Comparison of ENCODE assay signal across 1 cellular context in the genomic region with DNA sequence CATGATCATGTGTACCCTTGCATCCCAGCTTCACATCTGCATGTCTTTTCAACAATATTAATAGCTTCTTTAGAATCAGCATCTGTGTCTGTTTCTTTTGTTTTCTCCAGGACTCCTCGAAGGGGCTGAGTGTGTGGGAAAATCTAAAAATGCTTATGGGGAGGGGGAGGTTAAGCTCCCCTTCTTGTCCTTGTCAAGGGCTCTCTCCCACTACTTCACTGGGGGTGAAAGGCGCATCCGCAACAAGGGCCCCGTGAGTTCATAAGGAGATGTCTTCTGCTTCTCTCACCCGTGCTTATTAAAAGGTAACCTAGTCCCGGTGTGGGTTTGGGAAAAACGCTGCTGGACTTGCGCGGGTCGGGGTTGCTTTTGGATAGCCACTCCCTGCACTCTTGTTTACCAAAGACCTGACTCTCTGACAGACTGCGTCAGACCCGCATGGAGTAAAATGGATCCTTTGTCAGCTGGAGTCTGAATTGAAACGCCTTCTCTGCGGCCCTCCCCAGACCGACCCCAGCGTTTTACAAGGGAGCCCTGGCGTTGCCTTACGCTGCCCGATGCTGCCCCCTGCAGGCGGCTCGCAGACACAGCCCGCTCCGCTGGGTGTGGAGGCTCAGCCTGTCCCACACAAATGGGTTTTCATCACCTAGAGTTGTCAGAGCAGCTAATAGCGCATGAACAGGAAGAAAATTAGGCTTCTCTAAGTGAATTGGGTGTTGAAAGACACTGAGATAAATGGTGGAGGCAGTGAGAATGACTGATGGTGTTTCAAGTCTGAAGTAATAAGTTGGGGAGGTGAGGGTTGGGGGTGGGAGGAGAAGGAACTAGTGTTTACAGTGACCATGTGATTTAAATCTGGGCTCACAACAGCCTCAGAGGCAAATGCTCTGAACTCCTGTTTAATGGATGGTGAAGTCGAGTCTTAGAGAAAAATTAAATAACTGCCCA.
TF ChIP-seq lines count a peak whose summit lies in the region.

No MANE protein-coding gene starts in this region.

TF ChIP-seq in K562, 482 proteins besides CTCF, POLR2A, EP300 and RAD21 (continued from another document and continues in another):
- TF ChIP-seq STAT6 (CRISPR knock-in tag; IDR thresholded peaks at IDR 0.05), result 0 out of 2 replicates have a peak, but pooled peaks have one; percentile 53
- TF ChIP-seq, protein P1, sequence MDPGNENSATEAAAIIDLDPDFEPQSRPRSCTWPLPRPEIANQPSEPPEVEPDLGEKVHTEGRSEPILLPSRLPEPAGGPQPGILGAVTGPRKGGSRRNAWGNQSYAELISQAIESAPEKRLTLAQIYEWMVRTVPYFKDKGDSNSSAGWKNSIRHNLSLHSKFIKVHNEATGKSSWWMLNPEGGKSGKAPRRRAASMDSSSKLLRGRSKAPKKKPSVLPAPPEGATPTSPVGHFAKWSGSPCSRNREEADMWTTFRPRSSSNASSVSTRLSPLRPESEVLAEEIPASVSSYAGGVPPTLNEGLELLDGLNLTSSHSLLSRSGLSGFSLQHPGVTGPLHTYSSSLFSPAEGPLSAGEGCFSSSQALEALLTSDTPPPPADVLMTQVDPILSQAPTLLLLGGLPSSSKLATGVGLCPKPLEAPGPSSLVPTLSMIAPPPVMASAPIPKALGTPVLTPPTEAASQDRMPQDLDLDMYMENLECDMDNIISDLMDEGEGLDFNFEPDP (CRISPR knock-in tag; IDR thresholded peaks at IDR 0.05), result no peak
- no peak for TF ChIP-seq TCF15 (CRISPR knock-in tag; IDR thresholded peaks at IDR 0.05)
- no peak for TF ChIP-seq JUNB (CRISPR knock-in tag; conservative IDR thresholded peaks at IDR 0.05)
- no peak for TF ChIP-seq MYBL2 (IDR thresholded peaks at IDR 0.05; ENCODE audit: low read depth)
- TF ChIP-seq MYBL2 (CRISPR knock-in tag; IDR thresholded peaks at IDR 0.05; ENCODE audit: borderline replicate concordance), result no peak
- TF ChIP-seq VEZF1 (CRISPR knock-in tag; IDR thresholded peaks at IDR 0.05), result peak; percentile 54
- TF ChIP-seq, protein P2, sequence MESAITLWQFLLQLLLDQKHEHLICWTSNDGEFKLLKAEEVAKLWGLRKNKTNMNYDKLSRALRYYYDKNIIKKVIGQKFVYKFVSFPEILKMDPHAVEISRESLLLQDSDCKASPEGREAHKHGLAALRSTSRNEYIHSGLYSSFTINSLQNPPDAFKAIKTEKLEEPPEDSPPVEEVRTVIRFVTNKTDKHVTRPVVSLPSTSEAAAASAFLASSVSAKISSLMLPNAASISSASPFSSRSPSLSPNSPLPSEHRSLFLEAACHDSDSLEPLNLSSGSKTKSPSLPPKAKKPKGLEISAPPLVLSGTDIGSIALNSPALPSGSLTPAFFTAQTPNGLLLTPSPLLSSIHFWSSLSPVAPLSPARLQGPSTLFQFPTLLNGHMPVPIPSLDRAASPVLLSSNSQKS (CRISPR knock-in tag; IDR thresholded peaks at IDR 0.05), result no peak
- 0 out of 2 replicates have a peak, but pooled peaks have one; percentile 30 for TF ChIP-seq TEAD2 (tag; IDR thresholded peaks at IDR 0.05)
- TF ChIP-seq NONO (IDR thresholded peaks at IDR 0.05; ENCODE audit: low read depth in 2 of 2, low read length in 1 of 2), result 0 out of 4 replicates have a peak, but pooled peaks of 1 of the 2 experiments have one; percentile 47
- no peak for TF ChIP-seq ILF3 (IDR thresholded peaks at IDR 0.05; ENCODE audit: borderline replicate concordance)
- no peak for TF ChIP-seq SREBF2 (CRISPR knock-in tag; IDR thresholded peaks at IDR 0.05)
- TF ChIP-seq, protein P3, sequence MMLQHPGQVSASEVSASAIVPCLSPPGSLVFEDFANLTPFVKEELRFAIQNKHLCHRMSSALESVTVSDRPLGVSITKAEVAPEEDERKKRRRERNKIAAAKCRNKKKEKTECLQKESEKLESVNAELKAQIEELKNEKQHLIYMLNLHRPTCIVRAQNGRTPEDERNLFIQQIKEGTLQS (IDR thresholded peaks at IDR 0.05), result no peak
- TF ChIP-seq, protein P3 (CRISPR knock-in tag; conservative IDR thresholded peaks at IDR 0.05), result no peak
- 0 out of 4 replicates have a peak, but pooled peaks of 1 of the 2 experiments have one; percentile 50 for TF ChIP-seq ZMIZ1 (IDR thresholded peaks at IDR 0.05; ENCODE audit: low read depth in 2 of 2, low read length in 2 of 2)
- TF ChIP-seq POU5F1 (IDR thresholded peaks at IDR 0.05; ENCODE audit: borderline replicate concordance, low read depth, low read length, partially characterized antibody), result no peak
- peak; percentile 45; the same call in 1 of the 2 replicates for TF ChIP-seq SP1 (CRISPR knock-in tag; IDR thresholded peaks at IDR 0.05)
- peak; percentile 26; the same call in 1 of the 2 replicates for TF ChIP-seq L3MBTL2 (IDR thresholded peaks at IDR 0.05)
- TF ChIP-seq ZSCAN32 (CRISPR knock-in tag; IDR thresholded peaks at IDR 0.05), result no peak
- TF ChIP-seq THRAP3 (IDR thresholded peaks at IDR 0.05; ENCODE audit: borderline replicate concordance), result no peak
- TF ChIP-seq ZBTB17 (CRISPR knock-in tag; IDR thresholded peaks at IDR 0.05), result peak; percentile 21; the same call in 1 of the 2 replicates
- no peak for TF ChIP-seq ZNF551 (CRISPR knock-in tag; IDR thresholded peaks at IDR 0.05)
- TF ChIP-seq DEAF1 (CRISPR knock-in tag; IDR thresholded peaks at IDR 0.05), result peak; percentile 99
- TF ChIP-seq HDGF (IDR thresholded peaks at IDR 0.05), result peak; percentile 93
- no peak for TF ChIP-seq NFE2L1 (tag; IDR thresholded peaks at IDR 0.05; ENCODE audit: borderline replicate concordance, low read depth)
- TF ChIP-seq ZNF217 (CRISPR knock-in tag; IDR thresholded peaks at IDR 0.05), result no peak
- TF ChIP-seq, protein P4, sequence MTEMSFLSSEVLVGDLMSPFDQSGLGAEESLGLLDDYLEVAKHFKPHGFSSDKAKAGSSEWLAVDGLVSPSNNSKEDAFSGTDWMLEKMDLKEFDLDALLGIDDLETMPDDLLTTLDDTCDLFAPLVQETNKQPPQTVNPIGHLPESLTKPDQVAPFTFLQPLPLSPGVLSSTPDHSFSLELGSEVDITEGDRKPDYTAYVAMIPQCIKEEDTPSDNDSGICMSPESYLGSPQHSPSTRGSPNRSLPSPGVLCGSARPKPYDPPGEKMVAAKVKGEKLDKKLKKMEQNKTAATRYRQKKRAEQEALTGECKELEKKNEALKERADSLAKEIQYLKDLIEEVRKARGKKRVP (CRISPR knock-in tag; IDR thresholded peaks at IDR 0.05), result no peak
- TF ChIP-seq KAT2B (IDR thresholded peaks at IDR 0.05; ENCODE audit: low read depth, low read length), result no peak
- TF ChIP-seq ZBTB9 (CRISPR knock-in tag; IDR thresholded peaks at IDR 0.05), result no peak
- peak; percentile 83 for TF ChIP-seq MTA3 (IDR thresholded peaks at IDR 0.05; ENCODE audit: borderline replicate concordance)
- no peak for TF ChIP-seq DIDO1 (tag; IDR thresholded peaks at IDR 0.05; ENCODE audit: low read depth)
- TF ChIP-seq, protein P5, sequence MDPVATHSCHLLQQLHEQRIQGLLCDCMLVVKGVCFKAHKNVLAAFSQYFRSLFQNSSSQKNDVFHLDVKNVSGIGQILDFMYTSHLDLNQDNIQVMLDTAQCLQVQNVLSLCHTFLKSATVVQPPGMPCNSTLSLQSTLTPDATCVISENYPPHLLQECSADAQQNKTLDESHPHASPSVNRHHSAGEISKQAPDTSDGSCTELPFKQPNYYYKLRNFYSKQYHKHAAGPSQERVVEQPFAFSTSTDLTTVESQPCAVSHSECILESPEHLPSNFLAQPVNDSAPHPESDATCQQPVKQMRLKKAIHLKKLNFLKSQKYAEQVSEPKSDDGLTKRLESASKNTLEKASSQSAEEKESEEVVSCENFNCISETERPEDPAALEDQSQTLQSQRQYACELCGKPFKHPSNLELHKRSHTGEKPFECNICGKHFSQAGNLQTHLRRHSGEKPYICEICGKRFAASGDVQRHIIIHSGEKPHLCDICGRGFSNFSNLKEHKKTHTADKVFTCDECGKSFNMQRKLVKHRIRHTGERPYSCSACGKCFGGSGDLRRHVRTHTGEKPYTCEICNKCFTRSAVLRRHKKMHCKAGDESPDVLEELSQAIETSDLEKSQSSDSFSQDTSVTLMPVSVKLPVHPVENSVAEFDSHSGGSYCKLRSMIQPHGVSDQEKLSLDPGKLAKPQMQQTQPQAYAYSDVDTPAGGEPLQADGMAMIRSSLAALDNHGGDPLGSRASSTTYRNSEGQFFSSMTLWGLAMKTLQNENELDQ (CRISPR knock-in tag; IDR thresholded peaks at IDR 0.05; ENCODE audit: borderline replicate concordance), result no peak
- TF ChIP-seq HSF4 (CRISPR knock-in tag; IDR thresholded peaks at IDR 0.05; ENCODE audit: borderline replicate concordance), result 0 out of 2 replicates have a peak, but pooled peaks have one; percentile 28
- TF ChIP-seq, protein P6, sequence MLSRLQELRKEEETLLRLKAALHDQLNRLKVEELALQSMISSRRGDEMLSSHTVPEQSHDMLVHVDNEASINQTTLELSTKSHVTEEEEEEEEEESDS (CRISPR knock-in tag; IDR thresholded peaks at IDR 0.05), result no peak
- TF ChIP-seq SPI1 (IDR thresholded peaks at IDR 0.05; ENCODE audit: borderline replicate concordance, low read depth, low read length), result no peak
